8 cellular contexts compared by ENCODE assay signal in the genomic region with DNA sequence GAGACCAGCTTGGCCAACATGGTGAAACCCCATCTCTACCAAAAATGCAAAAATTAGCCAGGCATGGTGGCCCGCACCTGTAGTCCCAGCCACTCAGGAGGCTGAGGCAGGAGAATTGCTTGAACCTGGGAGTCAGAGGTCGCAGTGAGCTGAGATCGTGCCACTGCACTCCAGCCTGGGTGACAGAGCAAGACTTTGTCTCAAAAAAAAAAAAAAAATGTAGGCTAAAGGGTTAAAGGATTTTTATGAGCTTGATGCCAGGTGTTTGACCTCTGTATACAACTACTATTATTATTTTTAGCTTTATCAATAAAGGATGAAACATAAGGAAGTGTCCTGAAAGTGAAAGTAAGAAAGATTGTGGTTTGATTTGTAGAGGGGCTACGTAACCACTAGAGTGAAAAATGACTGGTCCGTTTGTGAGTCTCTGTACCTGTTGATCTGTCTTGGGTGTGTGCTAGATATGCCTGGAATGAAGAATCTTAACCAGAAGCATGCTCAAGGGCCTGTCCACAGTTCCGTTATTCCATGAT.
A peak's percentile ranks its signal among the peaks of the same experiment; 100 is the strongest.
DNase-seq lines count a peak whose midpoint lies in the region; ATAC-seq, FAIRE-seq and TF ChIP-seq lines count a peak whose summit lies in the region.
"Not testable (repeated sequence)": the region's sequence is repeated elsewhere in the genome, so short reads cannot be mapped to it uniquely, and the experiment has no call there.

No MANE protein-coding gene starts in this region.

- H3K36me3 Mint-ChIP-seq in CD8-positive, alpha-beta memory T cell; activated CD4-positive, alpha-beta T cell treated with anti-CD3 and anti-CD28 coated beads for 36 hours (ENCODE audit: low read depth): not testable (repeated sequence)

- not testable (repeated sequence) for BruUV-seq in K562 (replicated peaks; lab: Mats Ljungman, UMichigan)

- TF ChIP-seq POLR2A in K562 (conservative IDR thresholded peaks at IDR 0.05), result not testable (repeated sequence)

- H3K79me2 ChIP-seq in K562 (ENCODE audit: control insufficient read depth, insufficient read depth, low read length), result not testable (repeated sequence)

- not testable (repeated sequence) for H3K36me3 ChIP-seq in CD8-positive, alpha-beta memory T cell (ENCODE audit: insufficient read depth, low read length); K562 (ENCODE audit: control insufficient read depth, insufficient read depth, low read length)

- peaks cover 19% of the 10 kb centered on the region for H3K4me1 ChIP-seq in CD8-positive, alpha-beta memory T cell (ENCODE audit: insufficient read depth, low read length)
- not testable (repeated sequence) for H3K4me1 ChIP-seq in K562 (replicated peaks in 1 of 2; ENCODE audit: control insufficient read depth in 2 of 2, insufficient read depth in 2 of 2, low read length in 2 of 2)

- peak in 3 of 5 donors; percentile 49 to 66 (median 59) for DNase-seq in CD8-positive, alpha-beta memory T cell
- peak; percentile 62 for DNase-seq in NAMALWA (ENCODE audit: low spot score)
- DNase-seq in activated CD4-positive, alpha-beta T cell treated with anti-CD3 and anti-CD28 coated beads for 36 hours, result peak; percentile 19
- not testable (repeated sequence) for DNase-seq in K562 (ENCODE audit: extremely low read depth in 1 of 4, low spot score in 3 of 4)
- DNase-seq in kidney tubule cell (ENCODE audit: low spot score), result peak; percentile 26
- DNase-seq in stimulated activated CD4-positive, alpha-beta T cell treated with anti-CD3 and anti-CD28 coated beads, Interleukin-4, amount 100 ng/mL, for 24 hours, result peak; percentile 12

- H3K9ac ChIP-seq in K562 (ENCODE audit: insufficient read depth in 1 of 2, low read depth in 2 of 2, low read length in 2 of 2), result not testable (repeated sequence)

- not testable (repeated sequence) for H3K9me3 ChIP-seq in CD8-positive, alpha-beta memory T cell (ENCODE audit: low read length); K562 (replicated peaks; ENCODE audit: control insufficient read depth, insufficient read depth, low read depth, low read length)

- H2AFZ ChIP-seq in K562 (ENCODE audit: low read depth, low read length), result peak overlapping the region; percentile 25; the same call in 1 of the 2 replicates

- H3K27ac Mint-ChIP-seq in CD8-positive, alpha-beta memory T cell, result peak overlapping the region; percentile 83 to 99 (median 92)
- H3K27ac Mint-ChIP-seq in activated CD4-positive, alpha-beta T cell treated with anti-CD3 and anti-CD28 coated beads for 36 hours, result peak overlapping the region; percentile 25

- FAIRE-seq in K562 (lab: Jason Lieb, UNC), result not testable (repeated sequence)

- not testable (repeated sequence) for H3K9me3 Mint-ChIP-seq in CD8-positive, alpha-beta memory T cell; activated CD4-positive, alpha-beta T cell treated with anti-CD3 and anti-CD28 coated beads for 36 hours (ENCODE audit: low read depth)

- 0% methylated on average over 5 of the region's 6 CpGs for WGBS in K562 (ENCODE audit: insufficient coverage, low coverage, missing lambda C conversion rate)

- intact Hi-C loops in activated CD4-positive, alpha-beta T cell treated with anti-CD3 and anti-CD28 coated beads for 36 hours (cut with DNase I, micrococcal nuclease), result loop anchor here in 1 of 2 experiments (2.0 to 5.0 kb wide), 2 partner anchors 77 to 302 kb away; a partner anchor contains a TSS
- intact Hi-C loops in K562 (cut with micrococcal nuclease), result loop anchor here (10.0 kb wide), 1 partner anchor 69 kb away; no protein-coding TSS in a partner anchor

- CTCF ChIA-PET in CD8-positive, alpha-beta memory T cell (lab: Charles Lee); K562 (lab: Yijun Ruan, JAX; ENCODE audit: low intra/inter-chr PET ratio): not testable (repeated sequence)
- CTCF ChIA-PET in activated CD4-positive, alpha-beta T cell treated with anti-CD3 and anti-CD28 coated beads for 36 hours (lab: Charles Lee), result interaction anchor here (0.7 kb wide), 1 partner anchor 187 kb away, joined by 3 read pairs; no protein-coding TSS in a partner anchor

- H3K27me3 Mint-ChIP-seq in CD8-positive, alpha-beta memory T cell; activated CD4-positive, alpha-beta T cell treated with anti-CD3 and anti-CD28 coated beads for 36 hours: not testable (repeated sequence)

- peak overlapping the region; percentile 57 for H3K4me2 ChIP-seq in K562 (ENCODE audit: insufficient read depth, low read length)

- POLR2A ChIA-PET in CD8-positive, alpha-beta memory T cell (lab: Charles Lee), result interaction anchor here (0.6 to 1.3 kb wide), 3 partner anchors 117 to 699 kb away, joined by 3 read pairs; a partner anchor contains a TSS
- POLR2A ChIA-PET in activated CD4-positive, alpha-beta T cell treated with anti-CD3 and anti-CD28 coated beads for 36 hours (lab: Charles Lee), result interaction anchor here (0.7 kb wide), 1 partner anchor 516 kb away, joined by 4 read pairs; no protein-coding TSS in a partner anchor
- POLR2A ChIA-PET in K562 (lab: Yijun Ruan, JAX), result interaction anchor here (0.6 to 0.7 kb wide), 2 partner anchors 18 to 201 kb away, joined by 3 read pairs; no protein-coding TSS in a partner anchor

- peak overlapping the region; percentile 17 for H3K27ac ChIP-seq in CD8-positive, alpha-beta memory T cell (ENCODE audit: low read depth, low read length)
- H3K27ac ChIP-seq in K562 (ENCODE audit: extremely low read depth, low read depth, low read length), result not testable (repeated sequence)

- not testable (repeated sequence) for TF ChIP-seq CTCF in K562 (IDR thresholded peaks at IDR 0.05 in 2 of 3, conservative IDR thresholded peaks at IDR 0.05 in 1 of 3; ENCODE audit: insufficient read depth in 2 of 3, low read depth in 1 of 3, low read length in 3 of 3)

- TF ChIP-seq EP300 in K562 (IDR thresholded peaks at IDR 0.05; ENCODE audit: low read length), result not testable (repeated sequence)

- not testable (repeated sequence) for TF ChIP-seq RAD21 in K562 (CRISPR knock-in tag; conservative IDR thresholded peaks at IDR 0.05 in 1 of 2, IDR thresholded peaks at IDR 0.05 in 1 of 2)

- ATAC-seq in GM19467 (IDR thresholded peaks at IDR 0.05; ENCODE audit: unreplicated experiment), result peak; percentile 70
- peak; percentile 58 for ATAC-seq in HG03139 (IDR thresholded peaks at IDR 0.05; ENCODE audit: unreplicated experiment)
- ATAC-seq in activated CD4-positive, alpha-beta T cell treated with anti-CD3 and anti-CD28 coated beads for 36 hours, result peak; percentile 96
- ATAC-seq in K562, result peak; percentile 55; the same call in 1 of the 3 replicates

- H3K4me1 Mint-ChIP-seq in CD8-positive, alpha-beta memory T cell, result peaks cover 26 to 69% (median 48%) of the 10 kb centered on the region in 3 donors
- H3K4me1 Mint-ChIP-seq in activated CD4-positive, alpha-beta T cell treated with anti-CD3 and anti-CD28 coated beads for 36 hours, result peaks cover 39% of the 10 kb centered on the region

- not testable (repeated sequence) for H4K20me1 ChIP-seq in K562 (replicated peaks; ENCODE audit: control insufficient read depth, insufficient read depth, low read length)

- peak overlapping the region; percentile 80 to 94 (median 86) for H3K4me3 Mint-ChIP-seq in CD8-positive, alpha-beta memory T cell
- peak overlapping the region; percentile 59 for H3K4me3 Mint-ChIP-seq in activated CD4-positive, alpha-beta T cell treated with anti-CD3 and anti-CD28 coated beads for 36 hours

- H3K27me3 ChIP-seq in CD8-positive, alpha-beta memory T cell (ENCODE audit: insufficient read depth, low read length, poor library complexity, severe bottlenecking); K562 (ENCODE audit: control insufficient read depth in 2 of 2, insufficient read depth in 2 of 2, low read length in 2 of 2): not testable (repeated sequence)

- peak overlapping the region; percentile 48 for H3K4me3 ChIP-seq in CD8-positive, alpha-beta memory T cell (ENCODE audit: low read length)
- peak overlapping the region; percentile 6; the same call in 1 of the 2 replicates for H3K4me3 ChIP-seq in K562

- in situ Hi-C loops in K562 (cut with MboI), result not testable (repeated sequence)

- not testable (repeated sequence) for H3K9me1 ChIP-seq in K562 (ENCODE audit: control insufficient read depth, insufficient read depth, low read length)
